In the genomic region with DNA sequence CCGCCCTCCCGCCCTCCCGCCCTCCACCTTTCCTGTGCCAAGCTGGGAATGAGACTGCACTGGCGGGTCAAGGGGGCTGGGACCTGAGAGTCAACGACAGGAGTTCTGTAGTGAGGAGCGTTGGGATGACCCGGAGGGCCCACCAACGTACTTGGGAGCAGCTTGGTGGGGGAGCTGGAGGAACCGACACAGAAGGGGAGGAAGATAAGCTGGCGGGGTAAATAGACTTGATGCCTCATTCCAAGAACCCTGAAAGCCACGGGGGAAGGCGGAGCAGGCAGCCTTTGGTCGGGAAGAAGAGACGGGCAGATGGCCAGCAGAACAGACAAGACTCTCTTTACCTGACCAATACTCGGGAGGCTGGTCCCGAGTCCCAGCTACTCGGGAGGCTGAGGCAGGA, we compare ENCODE assay signal across 7 cellular contexts. TPM values are rescaled to one million over a fixed set of nuclear protein-coding genes. Genes with fewer than 3 reads are reported as not detected.
DNase-seq lines count a peak whose midpoint lies in the region; ATAC-seq and TF ChIP-seq lines count a peak whose summit lies in the region.

No MANE protein-coding gene starts in this region.

- TF ChIP-seq EP300 in gastroesophageal sphincter (IDR thresholded peaks at IDR 0.05) = no peak

- H3K9me3 ChIP-seq in WERI-Rb-1 (ENCODE audit: severe bottlenecking) (no peaks in the 10 kb centered on the region), gastroesophageal sphincter (no peaks in the 10 kb centered on the region), skeletal muscle satellite cell (replicated peaks; ENCODE audit: low read length) (no peaks in the 10 kb centered on the region)

- H3K27ac ChIP-seq in WERI-Rb-1 (peak overlapping the region; percentile 89), gastroesophageal sphincter (peak overlapping the region in 2 of 4 donors; percentile 74 to 79)

- WGBS in gastroesophageal sphincter (ENCODE audit: low coverage in 1 of 2), 2 donors = 3% methylated on average over 13 of the region's 17 CpGs; no CpG with 5 or more reads in 1 of the 2 donors

- peak; percentile 41 for DNase-seq in H7
- peak; percentile 40 for DNase-seq in WERI-Rb-1
- DNase-seq in pons (ENCODE audit: low spot score) = no peak
- DNase-seq in NCI-H2107 treated with DMSO at 0.1 percent for 48 hours (lab: John Stamatoyannopoulos, UW; ENCODE audit: unreplicated experiment) = no peak

- H3K4me3 ChIP-seq in H7 (ENCODE audit: insufficient read depth, low read depth, low read length) (peak overlapping the region; percentile 48), WERI-Rb-1 (ENCODE audit: low read depth, low read length) (peak overlapping the region; percentile 67), gastroesophageal sphincter (peak overlapping the region; percentile 31 to 62), skeletal muscle satellite cell (ENCODE audit: low read length) (peak overlapping the region; percentile 74)

- ATAC-seq in gastroesophageal sphincter = no peak
- ATAC-seq in HG03196 (IDR thresholded peaks at IDR 0.05; ENCODE audit: unreplicated experiment) = no peak

- H3K27me3 ChIP-seq in H7 (ENCODE audit: control insufficient read depth, insufficient read depth, low read length) (no peaks in the 10 kb centered on the region), WERI-Rb-1 (ENCODE audit: insufficient read depth, low read depth, severe bottlenecking) (no peaks in the 10 kb centered on the region), gastroesophageal sphincter (peaks cover 11% of the 10 kb centered on the region), skeletal muscle satellite cell (ENCODE audit: control insufficient read depth, insufficient read depth, low read length) (peaks cover 40% of the 10 kb centered on the region)

- peak overlapping the region; percentile 87 for H3K4me2 ChIP-seq in skeletal muscle satellite cell (ENCODE audit: low read length)

- H3K36me3 ChIP-seq in H7 (replicated peaks; ENCODE audit: control insufficient read depth, insufficient read depth, low read length) = no peaks in the 10 kb centered on the region
- no peaks in the 10 kb centered on the region; the same call in 1 of the 2 replicates for H3K36me3 ChIP-seq in WERI-Rb-1
- no peaks in the 10 kb centered on the region for H3K36me3 ChIP-seq in gastroesophageal sphincter
- H3K36me3 ChIP-seq in skeletal muscle satellite cell (ENCODE audit: insufficient read depth, low read length) = no peaks in the 10 kb centered on the region

- H3K4me1 ChIP-seq in gastroesophageal sphincter (peaks cover 0 to 15% (median 0%) of the 10 kb centered on the region in 3 donors), skeletal muscle satellite cell (ENCODE audit: control insufficient read depth, insufficient read depth, low read length) (peaks cover 3% of the 10 kb centered on the region)

- TF ChIP-seq CTCF in WERI-Rb-1 (IDR thresholded peaks at IDR 0.05; ENCODE audit: low read depth, low read length) (no peak), gastroesophageal sphincter (IDR thresholded peaks at IDR 0.05) (no peak)

- TF ChIP-seq POLR2A in gastroesophageal sphincter (IDR thresholded peaks at IDR 0.05) = no peak

- no peak overlapping the region for H3K9ac ChIP-seq in skeletal muscle satellite cell (ENCODE audit: low read depth, low read length)

RNA-seq across cellular contexts. Expression of a gene that starts 0.3 kb away (rescaled TPM):
- total RNA-seq in H7 (2014; rRNA removed; shearing (Covaris generic)) = 1.7 and 5.2 TPM in 2 replicates
- 10 to 100 TPM in 2 of 4 donors, 1 to 10 TPM in 2; 5.1 to 13.3 (median 9.0) TPM for total RNA-seq in gastroesophageal sphincter
- 0.51 and 3.1 TPM in 2 replicates for total RNA-seq in skeletal muscle satellite cell (2012; rRNA removed)

Comparison
In these comparisons a context has a peak if more than half of its experiments do, and no peak if none do; other contexts are left out.
1. DNase-seq: peak in H7 (single experiment) and WERI-Rb-1 (single experiment); none in pons (single experiment) and NCI-H2107 treated with DMSO at 0.1 percent for 48 hours (single experiment).
2. Peak in every context shown above with its lines, with median percentiles within 50 percentile points of each other: H3K4me3 ChIP-seq.